ENCODE assay signal across 1 cellular context in genomic region chr5:91383027-91383955, GRCh38.
TF ChIP-seq lines count a peak whose summit lies in the region.

A gene with protein sequence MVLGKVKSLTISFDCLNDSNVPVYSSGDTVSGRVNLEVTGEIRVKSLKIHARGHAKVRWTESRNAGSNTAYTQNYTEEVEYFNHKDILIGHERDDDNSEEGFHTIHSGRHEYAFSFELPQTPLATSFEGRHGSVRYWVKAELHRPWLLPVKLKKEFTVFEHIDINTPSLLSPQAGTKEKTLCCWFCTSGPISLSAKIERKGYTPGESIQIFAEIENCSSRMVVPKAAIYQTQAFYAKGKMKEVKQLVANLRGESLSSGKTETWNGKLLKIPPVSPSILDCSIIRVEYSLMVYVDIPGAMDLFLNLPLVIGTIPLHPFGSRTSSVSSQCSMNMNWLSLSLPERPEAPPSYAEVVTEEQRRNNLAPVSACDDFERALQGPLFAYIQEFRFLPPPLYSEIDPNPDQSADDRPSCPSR (minus strand): TSS chr5:91383317. CDS start chr5:91383092, 225 bp downstream.

TF ChIP-seq in HepG2, 621 proteins besides CTCF, POLR2A, EP300 and RAD21 (continued from another document and continues in another):
- TF ChIP-seq PLSCR1 (CRISPR knock-in tag; IDR thresholded peaks at IDR 0.05; ENCODE audit: borderline replicate concordance) (no peak), ZNF790 (CRISPR knock-in tag; IDR thresholded peaks at IDR 0.05; ENCODE audit: borderline replicate concordance) (no peak), ZNF143 (CRISPR knock-in tag; IDR thresholded peaks at IDR 0.05) (no peak), ZNF530 (CRISPR knock-in tag; IDR thresholded peaks at IDR 0.05; ENCODE audit: low read depth) (no peak), SIX1 (CRISPR knock-in tag; IDR thresholded peaks at IDR 0.05; ENCODE audit: borderline replicate concordance) (no peak; the same call in 1 of the 2 replicates), MYNN (CRISPR knock-in tag; IDR thresholded peaks at IDR 0.05; ENCODE audit: low read depth) (0 out of 2 replicates have a peak, but pooled peaks have one; percentile 81), ZNF878 (CRISPR knock-in tag; IDR thresholded peaks at IDR 0.05) (no peak), HNRNPH1 (optimal IDR thresholded peaks at IDR 0.05; ENCODE audit: low read depth, low read length) (no peak), RORA (CRISPR knock-in tag; IDR thresholded peaks at IDR 0.05) (no peak), NCOA2 (CRISPR knock-in tag; IDR thresholded peaks at IDR 0.05) (0 out of 2 replicates have a peak, but pooled peaks have one; percentile 4), GATAD2A (CRISPR knock-in tag; IDR thresholded peaks at IDR 0.05) (peak; percentile 35; the same call in 1 of the 2 replicates), ZBTB21 (CRISPR knock-in tag; IDR thresholded peaks at IDR 0.05) (no peak), ZSCAN25 (CRISPR knock-in tag; IDR thresholded peaks at IDR 0.05) (no peak), NFIB (CRISPR knock-in tag; IDR thresholded peaks at IDR 0.05; ENCODE audit: borderline replicate concordance) (no peak), ZKSCAN1 (IDR thresholded peaks at IDR 0.05; ENCODE audit: low read length) (peak; percentile 39; the same call in 1 of the 2 replicates), BCL6 (CRISPR knock-in tag; IDR thresholded peaks at IDR 0.05) (no peak), ZNF225 (CRISPR knock-in tag; IDR thresholded peaks at IDR 0.05) (no peak; the same call in 1 of the 2 replicates), ARNT2 (CRISPR knock-in tag; IDR thresholded peaks at IDR 0.05; ENCODE audit: low read depth) (no peak), ZNF335 (CRISPR knock-in tag; IDR thresholded peaks at IDR 0.05) (no peak), ZNF737 (CRISPR knock-in tag; IDR thresholded peaks at IDR 0.05; ENCODE audit: borderline replicate concordance) (no peak), ZNF710 (CRISPR knock-in tag; IDR thresholded peaks at IDR 0.05; ENCODE audit: borderline replicate concordance) (no peak), ATRX (CRISPR knock-in tag; IDR thresholded peaks at IDR 0.05; ENCODE audit: borderline replicate concordance) (no peak), BCL3 (CRISPR knock-in tag; IDR thresholded peaks at IDR 0.05) (no peak), PHF20 (CRISPR knock-in tag; IDR thresholded peaks at IDR 0.05) (no peak; the same call in 1 of the 2 replicates), ZNF20 (CRISPR knock-in tag; IDR thresholded peaks at IDR 0.05) (no peak), ZNF704 (CRISPR knock-in tag; IDR thresholded peaks at IDR 0.05; ENCODE audit: borderline replicate concordance) (no peak), MED1 (CRISPR knock-in tag; IDR thresholded peaks at IDR 0.05) (peak; percentile 63), ELF4 (CRISPR knock-in tag; IDR thresholded peaks at IDR 0.05; ENCODE audit: borderline replicate concordance) (no peak), ZNF839 (CRISPR knock-in tag; IDR thresholded peaks at IDR 0.05; ENCODE audit: borderline replicate concordance) (no peak), SIN3B (IDR thresholded peaks at IDR 0.05; ENCODE audit: low read length) (peak; percentile 71), ZKSCAN8 (CRISPR knock-in tag; IDR thresholded peaks at IDR 0.05; ENCODE audit: borderline replicate concordance) (no peak), RFXAP (CRISPR knock-in tag; IDR thresholded peaks at IDR 0.05; ENCODE audit: borderline replicate concordance) (no peak), ZFP82 (CRISPR knock-in tag; IDR thresholded peaks at IDR 0.05; ENCODE audit: borderline replicate concordance) (no peak), ZFP62 (CRISPR knock-in tag; IDR thresholded peaks at IDR 0.05) (no peak), CBX2 (IDR thresholded peaks at IDR 0.05; ENCODE audit: low read depth, low read length) (no peak), CBX2 (CRISPR knock-in tag; IDR thresholded peaks at IDR 0.05; ENCODE audit: low read depth) (no peak), TBL1XR1 (IDR thresholded peaks at IDR 0.05; ENCODE audit: borderline replicate concordance, low read length, partially characterized antibody) (no peak), HDAC6 (IDR thresholded peaks at IDR 0.05; ENCODE audit: low read depth, low read length) (no peak), SRF (IDR thresholded peaks at IDR 0.05; ENCODE audit: low read depth, low read length) (no peak), RELA (CRISPR knock-in tag; IDR thresholded peaks at IDR 0.05) (no peak), CHD4 (IDR thresholded peaks at IDR 0.05; ENCODE audit: borderline replicate concordance, low read length) (no peak), MAZ (IDR thresholded peaks at IDR 0.05; ENCODE audit: borderline replicate concordance, low read depth, low read length) (peak; percentile 96), MAZ (CRISPR knock-in tag; IDR thresholded peaks at IDR 0.05; ENCODE audit: low read depth) (peak; percentile 90), SIN3A (IDR thresholded peaks at IDR 0.05; ENCODE audit: borderline replicate concordance, low read depth, low read length) (peak; percentile 90), IKZF5 (CRISPR knock-in tag; IDR thresholded peaks at IDR 0.05) (peak; percentile 27; the same call in 1 of the 2 replicates), ZNF337 (CRISPR knock-in tag; IDR thresholded peaks at IDR 0.05; ENCODE audit: borderline replicate concordance, low read depth) (no peak), ZNF598 (CRISPR knock-in tag; IDR thresholded peaks at IDR 0.05; ENCODE audit: borderline replicate concordance) (no peak), NONO (IDR thresholded peaks at IDR 0.05) (no peak), NONO (CRISPR knock-in tag; conservative IDR thresholded peaks at IDR 0.05) (peak; percentile 54), FLYWCH1 (CRISPR knock-in tag; IDR thresholded peaks at IDR 0.05) (no peak), ZNF773 (CRISPR knock-in tag; IDR thresholded peaks at IDR 0.05; ENCODE audit: borderline replicate concordance) (no peak), ZNF331 (CRISPR knock-in tag; IDR thresholded peaks at IDR 0.05) (no peak; the same call in 1 of the 2 replicates)
- TF ChIP-seq, protein P1, sequence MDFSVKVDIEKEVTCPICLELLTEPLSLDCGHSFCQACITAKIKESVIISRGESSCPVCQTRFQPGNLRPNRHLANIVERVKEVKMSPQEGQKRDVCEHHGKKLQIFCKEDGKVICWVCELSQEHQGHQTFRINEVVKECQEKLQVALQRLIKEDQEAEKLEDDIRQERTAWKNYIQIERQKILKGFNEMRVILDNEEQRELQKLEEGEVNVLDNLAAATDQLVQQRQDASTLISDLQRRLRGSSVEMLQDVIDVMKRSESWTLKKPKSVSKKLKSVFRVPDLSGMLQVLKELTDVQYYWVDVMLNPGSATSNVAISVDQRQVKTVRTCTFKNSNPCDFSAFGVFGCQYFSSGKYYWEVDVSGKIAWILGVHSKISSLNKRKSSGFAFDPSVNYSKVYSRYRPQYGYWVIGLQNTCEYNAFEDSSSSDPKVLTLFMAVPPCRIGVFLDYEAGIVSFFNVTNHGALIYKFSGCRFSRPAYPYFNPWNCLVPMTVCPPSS (IDR thresholded peaks at IDR 0.05): no peak
- TF ChIP-seq, protein P2, sequence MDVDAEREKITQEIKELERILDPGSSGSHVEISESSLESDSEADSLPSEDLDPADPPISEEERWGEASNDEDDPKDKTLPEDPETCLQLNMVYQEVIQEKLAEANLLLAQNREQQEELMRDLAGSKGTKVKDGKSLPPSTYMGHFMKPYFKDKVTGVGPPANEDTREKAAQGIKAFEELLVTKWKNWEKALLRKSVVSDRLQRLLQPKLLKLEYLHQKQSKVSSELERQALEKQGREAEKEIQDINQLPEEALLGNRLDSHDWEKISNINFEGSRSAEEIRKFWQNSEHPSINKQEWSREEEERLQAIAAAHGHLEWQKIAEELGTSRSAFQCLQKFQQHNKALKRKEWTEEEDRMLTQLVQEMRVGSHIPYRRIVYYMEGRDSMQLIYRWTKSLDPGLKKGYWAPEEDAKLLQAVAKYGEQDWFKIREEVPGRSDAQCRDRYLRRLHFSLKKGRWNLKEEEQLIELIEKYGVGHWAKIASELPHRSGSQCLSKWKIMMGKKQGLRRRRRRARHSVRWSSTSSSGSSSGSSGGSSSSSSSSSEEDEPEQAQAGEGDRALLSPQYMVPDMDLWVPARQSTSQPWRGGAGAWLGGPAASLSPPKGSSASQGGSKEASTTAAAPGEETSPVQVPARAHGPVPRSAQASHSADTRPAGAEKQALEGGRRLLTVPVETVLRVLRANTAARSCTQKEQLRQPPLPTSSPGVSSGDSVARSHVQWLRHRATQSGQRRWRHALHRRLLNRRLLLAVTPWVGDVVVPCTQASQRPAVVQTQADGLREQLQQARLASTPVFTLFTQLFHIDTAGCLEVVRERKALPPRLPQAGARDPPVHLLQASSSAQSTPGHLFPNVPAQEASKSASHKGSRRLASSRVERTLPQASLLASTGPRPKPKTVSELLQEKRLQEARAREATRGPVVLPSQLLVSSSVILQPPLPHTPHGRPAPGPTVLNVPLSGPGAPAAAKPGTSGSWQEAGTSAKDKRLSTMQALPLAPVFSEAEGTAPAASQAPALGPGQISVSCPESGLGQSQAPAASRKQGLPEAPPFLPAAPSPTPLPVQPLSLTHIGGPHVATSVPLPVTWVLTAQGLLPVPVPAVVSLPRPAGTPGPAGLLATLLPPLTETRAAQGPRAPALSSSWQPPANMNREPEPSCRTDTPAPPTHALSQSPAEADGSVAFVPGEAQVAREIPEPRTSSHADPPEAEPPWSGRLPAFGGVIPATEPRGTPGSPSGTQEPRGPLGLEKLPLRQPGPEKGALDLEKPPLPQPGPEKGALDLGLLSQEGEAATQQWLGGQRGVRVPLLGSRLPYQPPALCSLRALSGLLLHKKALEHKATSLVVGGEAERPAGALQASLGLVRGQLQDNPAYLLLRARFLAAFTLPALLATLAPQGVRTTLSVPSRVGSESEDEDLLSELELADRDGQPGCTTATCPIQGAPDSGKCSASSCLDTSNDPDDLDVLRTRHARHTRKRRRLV (CRISPR knock-in tag; IDR thresholded peaks at IDR 0.05): no peak
- TF ChIP-seq, protein P3, sequence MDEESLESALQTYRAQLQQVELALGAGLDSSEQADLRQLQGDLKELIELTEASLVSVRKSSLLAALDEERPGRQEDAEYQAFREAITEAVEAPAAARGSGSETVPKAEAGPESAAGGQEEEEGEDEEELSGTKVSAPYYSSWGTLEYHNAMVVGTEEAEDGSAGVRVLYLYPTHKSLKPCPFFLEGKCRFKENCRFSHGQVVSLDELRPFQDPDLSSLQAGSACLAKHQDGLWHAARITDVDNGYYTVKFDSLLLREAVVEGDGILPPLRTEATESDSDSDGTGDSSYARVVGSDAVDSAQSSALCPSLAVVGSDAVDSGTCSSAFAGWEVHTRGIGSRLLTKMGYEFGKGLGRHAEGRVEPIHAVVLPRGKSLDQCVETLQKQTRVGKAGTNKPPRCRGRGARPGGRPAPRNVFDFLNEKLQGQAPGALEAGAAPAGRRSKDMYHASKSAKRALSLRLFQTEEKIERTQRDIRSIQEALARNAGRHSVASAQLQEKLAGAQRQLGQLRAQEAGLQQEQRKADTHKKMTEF (CRISPR knock-in tag; IDR thresholded peaks at IDR 0.05): peak; percentile 53
